1 cellular context compared by ENCODE assay signal in genomic region chr16:81495321-81496234, GRCh38.
A peak's percentile ranks its signal among the peaks of the same experiment; 100 is the strongest.
TF ChIP-seq lines count a peak whose summit lies in the region.

No MANE protein-coding gene starts in this region.

TF ChIP-seq in K562, 482 proteins besides CTCF, POLR2A, EP300 and RAD21 (continued from another document):
- no peak; the same call in 1 of the 2 replicates for TF ChIP-seq MGA (IDR thresholded peaks at IDR 0.05)
- no peak for TF ChIP-seq SAP30 (IDR thresholded peaks at IDR 0.05; ENCODE audit: borderline replicate concordance, insufficient read depth, low read depth, low read length, poor library complexity, severe bottlenecking)
- peak; percentile 92 for TF ChIP-seq ZBTB7A (IDR thresholded peaks at IDR 0.05; ENCODE audit: borderline replicate concordance, control insufficient read depth, low read depth, low read length)
- TF ChIP-seq PHTF2 (CRISPR knock-in tag; IDR thresholded peaks at IDR 0.05): no peak
- TF ChIP-seq ZBED1 (IDR thresholded peaks at IDR 0.05): peak; percentile 89; the same call in 1 of the 2 replicates
- peak; percentile 99 for TF ChIP-seq ETS1 (conservative IDR thresholded peaks at IDR 0.05; ENCODE audit: control insufficient read depth, low read depth, low read length)
